ENCODE assay signal across 18 cellular contexts in the genomic region with DNA sequence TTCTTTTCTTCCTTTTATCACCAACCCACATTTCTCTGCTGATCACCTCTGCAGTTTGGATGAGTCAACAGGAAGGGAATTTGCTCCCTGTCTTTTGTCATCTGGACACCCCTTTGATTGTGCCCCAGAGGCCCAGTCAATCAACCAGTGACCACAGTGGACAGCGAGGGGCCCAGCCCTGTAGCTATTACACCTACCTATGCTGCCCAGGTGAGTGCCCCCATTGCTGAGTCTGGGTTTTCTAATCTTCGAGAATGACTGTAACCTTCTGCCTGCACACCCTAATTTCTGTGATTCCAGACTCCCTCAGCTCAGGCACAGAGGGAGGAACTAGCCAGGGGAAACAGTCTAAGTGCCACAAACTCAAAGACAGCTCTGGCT.
DNase-seq lines count a peak whose midpoint lies in the region; ATAC-seq and TF ChIP-seq lines count a peak whose summit lies in the region.
"Had no signal": no experiment of that assay in that cellular context is flagged by ENCODE, and none has a peak within 500 bp of the region (broad histone marks: within the 10 kb centered on the region; RNA-seq: fewer than 3 reads in every experiment).

No MANE protein-coding gene starts in this region.

- H3K9me2 ChIP-seq in GM23338 (ENCODE audit: insufficient read depth) = no peaks in the 10 kb centered on the region

- peaks cover 25% of the 10 kb centered on the region for H3K4me1 Mint-ChIP-seq in GM23338
- H3K4me1 Mint-ChIP-seq in endodermal cell = peaks cover 24% of the 10 kb centered on the region
- peaks cover 2% of the 10 kb centered on the region for H3K4me1 Mint-ChIP-seq in activated CD8-positive, alpha-beta T cell treated with anti-CD3 and anti-CD28 coated beads for 36 hours (ENCODE audit: low read depth)
- H3K4me1 Mint-ChIP-seq: B cell had no signal

- no peaks in the 10 kb centered on the region for H3K79me2 ChIP-seq in GM23338 (replicated peaks; ENCODE audit: insufficient read depth)

- H3K9ac ChIP-seq in HUES6 (ENCODE audit: low read length) (no peak overlapping the region), endodermal cell (ENCODE audit: extremely low read depth, low read length, poor library complexity, severe bottlenecking) (no peak overlapping the region)
- H3K9ac ChIP-seq: GM23248 had no signal

- DNase-seq in GM23338 (ENCODE audit: low spot score) (no peak), endodermal cell (peak; percentile 55), posterior vena cava (ENCODE audit: low spot score) (peak; percentile 48), ACHN (no peak)
- DNase-seq in activated CD8-positive, alpha-beta T cell treated with anti-CD3 and anti-CD28 coated beads for 36 hours = no peak
- no peak for DNase-seq in stimulated activated CD4-positive, alpha-beta T cell treated with anti-CD3 and anti-CD28 coated beads, Interleukin-4, amount 100 ng/mL, for 1 hour
- DNase-seq: C1 segment of cervical spinal cord; Calu3; CD4-positive, alpha-beta T cell; DMS 273 treated with DMSO at 0.1 percent for 48 hours; GM23248; HCEC 1CT; HFFc6; IMR-90 had no signal

- TF ChIP-seq CTCF in GM23338 (conservative IDR thresholded peaks at IDR 0.05; ENCODE audit: low read depth in 2 of 2) = no peak
- no peak for TF ChIP-seq CTCF in endodermal cell (conservative IDR thresholded peaks at IDR 0.05)
- no peak for TF ChIP-seq CTCF in activated CD8-positive, alpha-beta T cell treated with anti-CD3 and anti-CD28 coated beads for 36 hours (IDR thresholded peaks at IDR 0.05)

- in situ Hi-C loops in ACHN (cut with HindIII; ENCODE audit: low pct_ligation_motif_present, low pct_unique_long_range_greater_than_20kb, low sequenced_read_pairs) = no loop called here

- H2AFZ ChIP-seq in GM23338 = no peak overlapping the region
- H2AFZ ChIP-seq: GM23248 had no signal

- peak overlapping the region; percentile 41; the same call in 1 of the 2 replicates for H3K27ac Mint-ChIP-seq in GM23338
- peak overlapping the region; percentile 19 for H3K27ac Mint-ChIP-seq in endodermal cell
- H3K27ac Mint-ChIP-seq in activated CD8-positive, alpha-beta T cell treated with anti-CD3 and anti-CD28 coated beads for 36 hours = no peak overlapping the region
- H3K27ac Mint-ChIP-seq: B cell; CD4-positive, alpha-beta T cell; HFFc6 had no signal

- peaks cover 24% of the 10 kb centered on the region for H3K9me3 ChIP-seq in HUES6 (ENCODE audit: control insufficient read depth, insufficient read depth, low read depth, low read length)
- H3K9me3 ChIP-seq in endodermal cell (ENCODE audit: control insufficient read depth, low read length) = no peaks in the 10 kb centered on the region

- H3K4me1 ChIP-seq in GM23338 (ENCODE audit: insufficient read depth) (no peaks in the 10 kb centered on the region), HUES6 (ENCODE audit: control insufficient read depth, insufficient read depth, low read length) (peaks cover 29% of the 10 kb centered on the region), endodermal cell (ENCODE audit: control insufficient read depth, insufficient read depth, low read length) (no peaks in the 10 kb centered on the region)

- WGBS in endodermal cell (ENCODE audit: insufficient coverage in 1 of 2, insufficient read length in 1 of 2), 2 experiments = 57 to 85% methylated on average over 1 to 2 of the region's 2 CpGs

- no peak overlapping the region for H3K27ac ChIP-seq in GM23338 (ENCODE audit: low read depth)
- H3K27ac ChIP-seq in HUES6 (ENCODE audit: low read depth, low read length) = peak overlapping the region; percentile 46; the same call in 1 of the 2 replicates
- H3K27ac ChIP-seq in endodermal cell (ENCODE audit: low read depth, low read length) = no peak overlapping the region
- H3K27ac ChIP-seq: GM23248 had no signal

- peaks cover 4% of the 10 kb centered on the region; the same call in 1 of the 3 replicates for H3K36me3 Mint-ChIP-seq in GM23338 (ENCODE audit: low read depth)
- H3K36me3 Mint-ChIP-seq in endodermal cell (ENCODE audit: low read depth) = peaks cover 3% of the 10 kb centered on the region
- no peaks in the 10 kb centered on the region for H3K36me3 Mint-ChIP-seq in activated CD8-positive, alpha-beta T cell treated with anti-CD3 and anti-CD28 coated beads for 36 hours (ENCODE audit: low read depth)

- intact Hi-C loops in posterior vena cava (cut with DNase I) = no loop called here
- intact Hi-C loops in activated CD8-positive, alpha-beta T cell treated with anti-CD3 and anti-CD28 coated beads for 36 hours (cut with micrococcal nuclease) = no loop called here

- ATAC-seq in GM23338 = peak; percentile 43; the same call in 2 of the 3 replicates
- ATAC-seq in HG03280 (IDR thresholded peaks at IDR 0.05; ENCODE audit: unreplicated experiment) = no peak
- no peak for ATAC-seq in activated CD8-positive, alpha-beta T cell treated with anti-CD3 and anti-CD28 coated beads for 36 hours
- ATAC-seq: GM12878 had no signal

- no peak overlapping the region for H3K4me3 ChIP-seq in GM23338
- no peak overlapping the region for H3K4me3 ChIP-seq in HUES6 (ENCODE audit: low read depth, low read length)
- no peak overlapping the region for H3K4me3 ChIP-seq in endodermal cell (ENCODE audit: low read length)
- H3K4me3 ChIP-seq: GM12878, GM23248 had no signal

- H4K20me1 ChIP-seq in GM23338 (replicated peaks; ENCODE audit: insufficient read depth) = no peaks in the 10 kb centered on the region

- no peaks in the 10 kb centered on the region for H3F3A ChIP-seq in GM23338 (replicated peaks; ENCODE audit: low read depth)

- H3K9me3 Mint-ChIP-seq in GM23338 (peaks cover 14% of the 10 kb centered on the region), endodermal cell (peaks cover 10% of the 10 kb centered on the region)
- H3K9me3 Mint-ChIP-seq in activated CD8-positive, alpha-beta T cell treated with anti-CD3 and anti-CD28 coated beads for 36 hours = no peaks in the 10 kb centered on the region
- H3K9me3 Mint-ChIP-seq: CD4-positive, alpha-beta T cell had no signal

- no peaks in the 10 kb centered on the region for H3K27me3 ChIP-seq in GM23338 (ENCODE audit: insufficient read depth)
- H3K27me3 ChIP-seq in HUES6 (ENCODE audit: control insufficient read depth, insufficient read depth, low read length) = no peaks in the 10 kb centered on the region
- no peaks in the 10 kb centered on the region for H3K27me3 ChIP-seq in endodermal cell (ENCODE audit: control insufficient read depth, insufficient read depth, low read length, poor library complexity, severe bottlenecking)

- H3K27me3 Mint-ChIP-seq in GM23338 (ENCODE audit: insufficient read depth, low read depth, poor library complexity) (peaks cover 14% of the 10 kb centered on the region), endodermal cell (ENCODE audit: insufficient read depth) (peaks cover 19% of the 10 kb centered on the region)
- H3K27me3 Mint-ChIP-seq in activated CD8-positive, alpha-beta T cell treated with anti-CD3 and anti-CD28 coated beads for 36 hours = peaks cover 14% of the 10 kb centered on the region

- H3K4me3 Mint-ChIP-seq in GM23338 = no peak overlapping the region
- H3K4me3 Mint-ChIP-seq in endodermal cell = no peak overlapping the region
- H3K4me3 Mint-ChIP-seq in activated CD8-positive, alpha-beta T cell treated with anti-CD3 and anti-CD28 coated beads for 36 hours = no peak overlapping the region
- H3K4me3 Mint-ChIP-seq: B cell; CD4-positive, alpha-beta T cell; HFFc6 had no signal

- POLR2A ChIA-PET in activated CD8-positive, alpha-beta T cell treated with anti-CD3 and anti-CD28 coated beads for 36 hours (lab: Charles Lee) = no interaction called here

- H3K36me3 ChIP-seq in GM23338 (ENCODE audit: insufficient read depth) = no peaks in the 10 kb centered on the region
- no peaks in the 10 kb centered on the region for H3K36me3 ChIP-seq in HUES6 (ENCODE audit: control insufficient read depth, insufficient read depth, low read length)
- no peaks in the 10 kb centered on the region for H3K36me3 ChIP-seq in endodermal cell (ENCODE audit: control insufficient read depth, insufficient read depth, low read length)

- H3K4me2 ChIP-seq in GM23338 = no peak overlapping the region

- CTCF ChIA-PET in activated CD8-positive, alpha-beta T cell treated with anti-CD3 and anti-CD28 coated beads for 36 hours (lab: Charles Lee) = no interaction called here

TF ChIP-seq in GM23338, 12 proteins besides CTCF, POLR2A, EP300 and RAD21 (continues in another document):
- TF ChIP-seq EZH2phosphoT487 (IDR thresholded peaks at IDR 0.05; ENCODE audit: unreplicated experiment) = no peak

Comparison
In these comparisons a context has a peak if more than half of its experiments do, and no peak if none do; other contexts are left out.
1. DNase-seq: peak in endodermal cell (single experiment) and posterior vena cava (single experiment); none in GM23338 (single experiment), activated CD8-positive, alpha-beta T cell treated with anti-CD3 and anti-CD28 coated beads for 36 hours (single experiment), stimulated activated CD4-positive, alpha-beta T cell treated with anti-CD3 and anti-CD28 coated beads, Interleukin-4, amount 100 ng/mL, for 1 hour (single experiment) and ACHN (single experiment).